15 cellular contexts compared by ENCODE assay signal in the genomic region with DNA sequence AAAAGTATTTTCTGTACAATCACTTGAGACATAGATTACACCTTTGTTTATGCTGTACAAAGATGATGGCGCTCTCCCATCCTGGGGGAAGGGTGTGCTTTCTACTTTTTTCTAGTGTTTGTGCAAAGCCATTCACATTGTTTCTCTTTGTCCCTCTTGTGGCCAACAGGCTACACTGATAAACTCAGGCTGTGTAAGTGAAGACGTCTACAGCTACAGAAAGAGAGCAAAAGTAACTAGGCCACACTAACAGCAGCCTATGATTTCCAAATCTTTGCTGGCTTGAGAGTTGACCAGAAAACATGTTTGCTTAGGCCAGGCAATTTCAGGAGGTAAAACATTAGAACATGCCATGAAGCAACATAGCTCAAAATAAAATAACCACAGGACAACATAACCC.
A peak's percentile ranks its signal among the peaks of the same experiment; 100 is the strongest.
DNase-seq lines count a peak whose midpoint lies in the region; FAIRE-seq and TF ChIP-seq lines count a peak whose summit lies in the region.
"Had no signal": no experiment of that assay in that cellular context is flagged by ENCODE, and none has a peak within 500 bp of the region (broad histone marks: within the 10 kb centered on the region; RNA-seq: fewer than 3 reads in every experiment).

No MANE protein-coding gene starts in this region.

- H3K9me3 ChIP-seq in H1 (ENCODE audit: insufficient read depth in 2 of 2, low read depth in 1 of 2, low read length in 1 of 2) (no peaks in the 10 kb centered on the region), neural progenitor cell (ENCODE audit: low read depth) (no peaks in the 10 kb centered on the region)
- H3K9me3 ChIP-seq: neutrophil, stomach had no signal

- no peak overlapping the region for H2BK5ac ChIP-seq in H1 (ENCODE audit: low read depth, low read length)

- no peak overlapping the region for H3K14ac ChIP-seq in H1 (ENCODE audit: insufficient read length)

- no peak overlapping the region for H2BK12ac ChIP-seq in H1 (ENCODE audit: low read depth, low read length)

- H2AFZ ChIP-seq in H1 (ENCODE audit: low read length) = no peak overlapping the region
- peak overlapping the region; percentile 2 for H2AFZ ChIP-seq in neural progenitor cell (replicated peaks)

- DNase-seq in NCI-H69 (lab: John Stamatoyannopoulos, UW) = peak; percentile 32
- no peak for DNase-seq in H1 (ENCODE audit: low read depth in 1 of 2, low spot score in 2 of 2)
- DNase-seq in neural progenitor cell (ENCODE audit: low spot score) = peak; percentile 41
- DNase-seq in central memory CD4-positive, alpha-beta T cell = no peak
- no peak for DNase-seq in activated CD4-positive, alpha-beta memory T cell treated with anti-CD3 and anti-CD28 coated beads, Interleukin-2, amount 10 ng/mL, durations not matched to agents 7 days and 5 days
- no peak for DNase-seq in NCI-H1092 (lab: John Stamatoyannopoulos, UW)
- DNase-seq: activated CD4-positive, alpha-beta T cell treated with anti-CD3 and anti-CD28 coated beads, Interleukin-2, amount 50 U/mL, for 48 hours; effector CD8-positive, alpha-beta T cell; GDM1; immature natural killer cell; stimulated activated CD4-positive, alpha-beta T cell treated with anti-CD3 and anti-CD28 coated beads, Interleukin-2, amount 100 ng/mL, for 24 hours; stomach had no signal

- no peaks in the 10 kb centered on the region for H4K20me1 ChIP-seq in H1 (replicated peaks in 1 of 2; ENCODE audit: control insufficient read depth in 1 of 2, insufficient read depth in 2 of 2, low read length in 2 of 2)
- H4K20me1 ChIP-seq in neural progenitor cell (ENCODE audit: low read depth) = no peaks in the 10 kb centered on the region

- H3K27ac ChIP-seq in H1 (ENCODE audit: low read depth, low read length) (no peak overlapping the region), neural progenitor cell (no peak overlapping the region)
- H3K27ac ChIP-seq: neutrophil, stomach had no signal

- H3K36me3 Mint-ChIP-seq in neural progenitor cell = no peaks in the 10 kb centered on the region
- H3K36me3 Mint-ChIP-seq in activated CD4-positive, alpha-beta memory T cell treated with anti-CD3 and anti-CD28 coated beads, Interleukin-2, amount 10 ng/mL, durations not matched to agents 7 days and 5 days (ENCODE audit: low read depth) = no peaks in the 10 kb centered on the region
- H3K36me3 Mint-ChIP-seq: immature natural killer cell had no signal

- H3K79me2 ChIP-seq in H1 (ENCODE audit: control insufficient read depth in 1 of 2, insufficient read depth in 2 of 2, low read length in 2 of 2) (no peaks in the 10 kb centered on the region), neural progenitor cell (ENCODE audit: low read depth) (no peaks in the 10 kb centered on the region)

- H2BK15ac ChIP-seq in H1 (ENCODE audit: low read length) = no peak overlapping the region

- peak overlapping the region; percentile 79 for H3K27ac Mint-ChIP-seq in neural progenitor cell
- H3K27ac Mint-ChIP-seq in activated CD4-positive, alpha-beta memory T cell treated with anti-CD3 and anti-CD28 coated beads, Interleukin-2, amount 10 ng/mL, durations not matched to agents 7 days and 5 days = no peak overlapping the region
- H3K27ac Mint-ChIP-seq: activated naive CD8-positive, alpha-beta T cell; immature natural killer cell had no signal

- H3K4me3 Mint-ChIP-seq in neural progenitor cell = no peak overlapping the region
- no peak overlapping the region for H3K4me3 Mint-ChIP-seq in activated CD4-positive, alpha-beta memory T cell treated with anti-CD3 and anti-CD28 coated beads, Interleukin-2, amount 10 ng/mL, durations not matched to agents 7 days and 5 days
- H3K4me3 Mint-ChIP-seq: activated naive CD8-positive, alpha-beta T cell; immature natural killer cell had no signal

- no peak overlapping the region for H3K23ac ChIP-seq in H1 (ENCODE audit: insufficient read length)

- H3K56ac ChIP-seq in H1 (replicated peaks; ENCODE audit: insufficient read length, low read depth, low read length) = no peak overlapping the region

- peak; percentile 48 to 62 for TF ChIP-seq RAD21 in H1 (IDR thresholded peaks at IDR 0.05 in 1 of 2, conservative IDR thresholded peaks at IDR 0.05 in 1 of 2; ENCODE audit: low read depth in 2 of 2, low read length in 2 of 2)

- H2BK120ac ChIP-seq in H1 (replicated peaks; ENCODE audit: low read depth, low read length) = peak overlapping the region; percentile 70

- no peak overlapping the region for H3K4me2 ChIP-seq in H1 (ENCODE audit: insufficient read depth in 1 of 2, low read depth in 2 of 2, low read length in 2 of 2)
- H3K4me2 ChIP-seq in neural progenitor cell = no peak overlapping the region

- no peak overlapping the region for H2AK5ac ChIP-seq in H1 (ENCODE audit: low read depth, low read length)

- H3K9ac ChIP-seq in H1 (replicated peaks in 1 of 4; ENCODE audit: extremely low read depth in 1 of 4, low read depth in 3 of 4, low read length in 3 of 4) = no peak overlapping the region
- H3K9ac ChIP-seq in neural progenitor cell = no peak overlapping the region

- H3K18ac ChIP-seq in H1 (ENCODE audit: extremely low read depth, low read length) = no peak overlapping the region

- H3K9me3 Mint-ChIP-seq in neural progenitor cell = no peaks in the 10 kb centered on the region
- no peaks in the 10 kb centered on the region for H3K9me3 Mint-ChIP-seq in activated CD4-positive, alpha-beta memory T cell treated with anti-CD3 and anti-CD28 coated beads, Interleukin-2, amount 10 ng/mL, durations not matched to agents 7 days and 5 days
- H3K9me3 Mint-ChIP-seq: immature natural killer cell had no signal

- no peaks in the 10 kb centered on the region for H3F3A ChIP-seq in neural progenitor cell (ENCODE audit: low read depth)

- no peak overlapping the region for H4K91ac ChIP-seq in H1 (replicated peaks; ENCODE audit: insufficient read length, low read length)

- H3K27me3 Mint-ChIP-seq in neural progenitor cell (ENCODE audit: insufficient read depth, low read depth) = peaks cover 4% of the 10 kb centered on the region
- no peaks in the 10 kb centered on the region for H3K27me3 Mint-ChIP-seq in activated CD4-positive, alpha-beta memory T cell treated with anti-CD3 and anti-CD28 coated beads, Interleukin-2, amount 10 ng/mL, durations not matched to agents 7 days and 5 days

- no peaks in the 10 kb centered on the region for H3K79me1 ChIP-seq in H1 (ENCODE audit: low read depth, low read length)

- peak; percentile 39 for FAIRE-seq in H1 (lab: Jason Lieb, UNC)

- no peak for TF ChIP-seq POLR2A in H1 (IDR thresholded peaks at IDR 0.05; ENCODE audit: control extremely low read depth in 1 of 2, low read depth in 2 of 2, low read length in 2 of 2)

- no peaks in the 10 kb centered on the region for H3K36me3 ChIP-seq in H1 (ENCODE audit: control insufficient read depth in 2 of 4, insufficient read depth in 4 of 4, low read length in 3 of 4)
- H3K36me3 ChIP-seq in neural progenitor cell = no peaks in the 10 kb centered on the region
- H3K36me3 ChIP-seq: neutrophil, stomach had no signal

- WGBS in H1 (ENCODE audit: extremely low coverage in 1 of 2, insufficient coverage in 1 of 2, insufficient read length in 1 of 2, insufficient replicate concordance in 2 of 2, low coverage in 1 of 2, low lambda C conversion rate in 2 of 2, missing lambda C conversion rate in 1 of 2), 2 experiments = 79% methylated on average over 2 of the region's 2 CpGs; no CpG with 5 or more reads in 1 of the 2 experiments

- TF ChIP-seq CTCF in GM12874 (IDR thresholded peaks at IDR 0.05; ENCODE audit: insufficient read depth, low read depth, low read length) (0 out of 2 replicates have a peak, but pooled peaks have one; percentile 6), H1 (IDR thresholded peaks at IDR 0.05; ENCODE audit: control extremely low read depth in 1 of 3, insufficient read depth in 1 of 3, low read depth in 1 of 3, low read length in 3 of 3) (peak in 2 of 3 experiments; percentile 30 to 66; a peak in 2 of 4 replicates), neural progenitor cell (IDR thresholded peaks at IDR 0.05) (peak; percentile 62)

- POLR2A ChIA-PET in H1 (lab: Charles Lee; ENCODE audit: partially characterized antibody) = interaction anchor here (0.8 to 1.7 kb wide), 2 partner anchors 12 to 75 kb away, joined by 3 to 4 read pairs; partner anchors contain the start of gene FOXB1
- POLR2A ChIA-PET in activated CD4-positive, alpha-beta memory T cell treated with anti-CD3 and anti-CD28 coated beads, Interleukin-2, amount 10 ng/mL, durations not matched to agents 7 days and 5 days (lab: Charles Lee) = no interaction called here

- H3K4me1 ChIP-seq in H1 (replicated peaks in 1 of 4; ENCODE audit: control insufficient read depth in 3 of 4, insufficient read depth in 4 of 4, low read length in 3 of 4) (peaks cover 0 to 18% (median 17%) of the 10 kb centered on the region in 4 experiments), neural progenitor cell (peaks cover 35% of the 10 kb centered on the region)

- CTCF ChIA-PET in H1 (lab: Charles Lee; ENCODE audit: partially characterized antibody) = interaction anchor here (0.6 to 3.0 kb wide), 26 partner anchors 9 to 328 kb away, joined by 3 to 25 read pairs (median 4); partner anchors contain the start of gene FOXB1
- CTCF ChIA-PET in activated CD4-positive, alpha-beta memory T cell treated with anti-CD3 and anti-CD28 coated beads, Interleukin-2, amount 10 ng/mL, durations not matched to agents 7 days and 5 days (lab: Charles Lee) = interaction anchor here (0.7 to 2.4 kb wide), 3 partner anchors 63 to 661 kb away, joined by 3 to 6 read pairs (median 3); partner anchors contain the start of gene FOXB1

- no peak overlapping the region for H3K4me3 ChIP-seq in H1 (ENCODE audit: extremely low read depth in 1 of 4, insufficient read depth in 2 of 4, low read depth in 3 of 4, low read length in 4 of 4)
- no peak overlapping the region for H3K4me3 ChIP-seq in neural progenitor cell
- H3K4me3 ChIP-seq: stomach had no signal

- H4K5ac ChIP-seq in H1 (ENCODE audit: insufficient read length, low read depth, low read length) = no peak overlapping the region

- no peak for TF ChIP-seq EP300 in H1 (IDR thresholded peaks at IDR 0.05; ENCODE audit: borderline replicate concordance in 1 of 2, low read depth in 2 of 2, low read length in 2 of 2)

- no peaks in the 10 kb centered on the region for H3K23me2 ChIP-seq in H1 (ENCODE audit: low read depth, low read length)

- H3K4me1 Mint-ChIP-seq in neural progenitor cell = peaks cover 52% of the 10 kb centered on the region
- H3K4me1 Mint-ChIP-seq in activated CD4-positive, alpha-beta memory T cell treated with anti-CD3 and anti-CD28 coated beads, Interleukin-2, amount 10 ng/mL, durations not matched to agents 7 days and 5 days = peaks cover 35% of the 10 kb centered on the region
- H3K4me1 Mint-ChIP-seq: immature natural killer cell had no signal

- H3K4ac ChIP-seq in H1 (replicated peaks; ENCODE audit: insufficient read length, low read depth, low read length) = no peak overlapping the region

- H3K27me3 ChIP-seq in H1 (replicated peaks in 1 of 4; ENCODE audit: control insufficient read depth in 3 of 4, extremely low read depth in 1 of 4, insufficient read depth in 3 of 4, low read length in 3 of 4) (no peaks in the 10 kb centered on the region), neural progenitor cell (no peaks in the 10 kb centered on the region)
- H3K27me3 ChIP-seq: neutrophil had no signal

- no peak overlapping the region for H4K8ac ChIP-seq in H1 (ENCODE audit: extremely low read depth, insufficient read depth, low read length)

- no peak overlapping the region for H2BK20ac ChIP-seq in H1 (ENCODE audit: low read length)

TF ChIP-seq in H1, 55 proteins besides CTCF, POLR2A, EP300 and RAD21 (continues in another document):
- no peak for TF ChIP-seq BRCA1 (IDR thresholded peaks at IDR 0.05; ENCODE audit: low read depth, low read length)

Comparison
In these comparisons a context has a peak if more than half of its experiments do, and no peak if none do; other contexts are left out.
1. CTCF ChIP-seq: peak in every context shown above with its lines; median percentile 62 in neural progenitor cell; 48 in H1; 6 in GM12874.
2. DNase-seq: peak in NCI-H69 (single experiment) and neural progenitor cell (single experiment); none in H1 (0 of 2), central memory CD4-positive, alpha-beta T cell (single experiment), activated CD4-positive, alpha-beta memory T cell treated with anti-CD3 and anti-CD28 coated beads, Interleukin-2, amount 10 ng/mL, durations not matched to agents 7 days and 5 days (single experiment) and NCI-H1092 (single experiment).